In genomic region chr3:187403768-187404270, GRCh38 we compare ENCODE assay signal across 11 cellular contexts. TPM values are rescaled to one million over a fixed set of nuclear protein-coding genes. Genes with fewer than 3 reads are reported as not detected.
DNase-seq lines count a peak whose midpoint lies in the region; ATAC-seq and TF ChIP-seq lines count a peak whose summit lies in the region.
"Had no signal": no experiment of that assay in that cellular context is flagged by ENCODE, and none has a peak within 500 bp of the region (broad histone marks: within the 10 kb centered on the region; RNA-seq: fewer than 3 reads in every experiment).

No MANE protein-coding gene starts in this region.

- DNase-seq in right cardiac atrium (no peak), left ventricle myocardium inferior (no peak), brain microvascular endothelial cell (peak; percentile 99), kidney tubule cell (ENCODE audit: low spot score) (peak; percentile 99), aorta (no peak)
- DNase-seq: BE2C; naive thymus-derived CD4-positive, alpha-beta T cell; NCI-H446 treated with DMSO at 0.1 percent for 48 hours had no signal

- H3K4me3 ChIP-seq in right cardiac atrium (ENCODE audit: low read length) (no peak overlapping the region), left ventricle myocardium inferior (no peak overlapping the region), brain microvascular endothelial cell (ENCODE audit: low read depth, low read length) (no peak overlapping the region), aorta (ENCODE audit: low read length in 2 of 2) (no peak overlapping the region)

- in situ Hi-C loops in brain microvascular endothelial cell (cut with HindIII; ENCODE audit: low pct_ligation_motif_present, low sequenced_read_pairs), result no loop called here

- no peak for TF ChIP-seq CTCF in left ventricle myocardium inferior (IDR thresholded peaks at IDR 0.05; ENCODE audit: borderline replicate concordance)
- no peak for TF ChIP-seq CTCF in brain microvascular endothelial cell (IDR thresholded peaks at IDR 0.05; ENCODE audit: low read depth, low read length, missing control alignments)

- intact Hi-C loops in right cardiac atrium (cut with DNase I) (no loop called here), left ventricle myocardium inferior (cut with micrococcal nuclease) (no loop called here), aorta (cut with DNase I) (no loop called here)

- ATAC-seq in right cardiac atrium (peak; percentile 72 to 86), aorta (ENCODE audit: low FRiP score) (peak; percentile 66), GM21737 (IDR thresholded peaks at IDR 0.05; ENCODE audit: unreplicated experiment) (no peak), HG03039 (IDR thresholded peaks at IDR 0.05; ENCODE audit: unreplicated experiment) (no peak), GM21529 (IDR thresholded peaks at IDR 0.05; ENCODE audit: unreplicated experiment) (no peak)
- ATAC-seq: naive thymus-derived CD4-positive, alpha-beta T cell had no signal

- H3K36me3 ChIP-seq in left ventricle myocardium inferior, result no peaks in the 10 kb centered on the region
- H3K36me3 ChIP-seq in brain microvascular endothelial cell (replicated peaks), result no peaks in the 10 kb centered on the region
- no peaks in the 10 kb centered on the region for H3K36me3 ChIP-seq in aorta (ENCODE audit: control insufficient read depth in 1 of 2, insufficient read depth in 2 of 2, low read length in 1 of 2)
- H3K36me3 ChIP-seq: BE2C had no signal

- H3K27me3 ChIP-seq in right cardiac atrium (ENCODE audit: control insufficient read depth, insufficient read depth), result no peaks in the 10 kb centered on the region
- peaks cover 7% of the 10 kb centered on the region for H3K27me3 ChIP-seq in left ventricle myocardium inferior (ENCODE audit: low read depth)
- H3K27me3 ChIP-seq in brain microvascular endothelial cell (replicated peaks), result no peaks in the 10 kb centered on the region
- H3K27me3 ChIP-seq in aorta (ENCODE audit: control insufficient read depth in 1 of 2, insufficient read depth in 2 of 2, low read length in 1 of 2), result no peaks in the 10 kb centered on the region
- H3K27me3 ChIP-seq: BE2C had no signal

- no peaks in the 10 kb centered on the region for H3K9me3 ChIP-seq in right cardiac atrium (ENCODE audit: control insufficient read depth, low read length)
- H3K9me3 ChIP-seq in left ventricle myocardium inferior (replicated peaks), result peaks cover 8% of the 10 kb centered on the region
- H3K9me3 ChIP-seq in aorta (ENCODE audit: control insufficient read depth, low read length), result no peaks in the 10 kb centered on the region
- H3K9me3 ChIP-seq: BE2C had no signal

- H3K27ac ChIP-seq in right cardiac atrium (ENCODE audit: low read length), result no peak overlapping the region
- no peak overlapping the region for H3K27ac ChIP-seq in left ventricle myocardium inferior (replicated peaks)
- peak overlapping the region; percentile 89 for H3K27ac ChIP-seq in brain microvascular endothelial cell
- no peak overlapping the region for H3K27ac ChIP-seq in aorta (ENCODE audit: low read depth in 1 of 2, low read length in 2 of 2)

- no peaks in the 10 kb centered on the region for H3K4me1 ChIP-seq in right cardiac atrium (ENCODE audit: control insufficient read depth, insufficient read depth, low read length)
- H3K4me1 ChIP-seq in left ventricle myocardium inferior, result no peaks in the 10 kb centered on the region
- peaks cover 0 to 4% of the 10 kb centered on the region in 2 donors for H3K4me1 ChIP-seq in aorta (ENCODE audit: control insufficient read depth in 1 of 2, insufficient read depth in 2 of 2, low read length in 2 of 2)
- H3K4me1 ChIP-seq: BE2C had no signal

- WGBS in right cardiac atrium, result 33% methylated on average over 4 of the region's 4 CpGs
- 8% methylated on average over 4 of the region's 4 CpGs for whole genome bisulfite sequencing in aorta, 2 donors

RNA-seq across cellular contexts. Expression of gene RTP4, which starts 35.6 kb away (rescaled TPM):
- total RNA-seq in right cardiac atrium, result 1 to 10 TPM; 1.3 to 2.5 (median 1.9) TPM
- 1.9 TPM for polyA plus RNA-seq in right cardiac atrium
- total RNA-seq in left ventricle myocardium inferior, result 0.93 TPM
- 1 to 10 TPM; 1.8 to 3.5 TPM for total RNA-seq in aorta
- polyA plus RNA-seq in aorta, result 1 to 10 TPM; 1.1 to 2.7 TPM

Comparison
In these comparisons a context has a peak if more than half of its experiments do, and no peak if none do; other contexts are left out.
1. ATAC-seq: peak in right cardiac atrium (2 of 2) and aorta (single experiment); none in GM21737 (single experiment), HG03039 (single experiment) and GM21529 (single experiment).
2. DNase-seq: peak in brain microvascular endothelial cell (single experiment) and kidney tubule cell (single experiment); none in right cardiac atrium (0 of 3), left ventricle myocardium inferior (single experiment) and aorta (0 of 2).